In the genomic region with DNA sequence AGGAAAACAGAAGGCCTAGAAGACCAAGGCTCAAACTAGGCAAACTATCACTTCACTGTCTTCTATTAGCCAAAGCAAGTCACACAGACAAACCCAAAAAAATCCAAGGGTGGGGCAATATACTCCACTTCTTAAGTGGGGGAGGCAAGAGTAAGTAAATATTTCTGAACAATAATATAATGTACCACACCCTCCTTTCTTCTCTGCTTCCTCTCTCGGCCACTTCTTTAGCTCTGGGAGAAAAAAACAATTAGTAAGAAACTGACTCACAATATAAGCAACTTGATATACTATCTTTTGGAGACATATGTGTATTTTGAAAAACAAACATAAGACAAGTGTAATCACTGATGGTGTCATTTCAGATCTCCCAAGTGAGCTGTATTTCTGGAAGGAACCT, we compare ENCODE assay signal across 31 cellular contexts. TPM values are rescaled to one million over a fixed set of nuclear protein-coding genes. Genes with fewer than 3 reads are reported as not detected.
A peak's percentile ranks its signal among the peaks of the same experiment; 100 is the strongest.
DNase-seq lines count a peak whose midpoint lies in the region; ATAC-seq and TF ChIP-seq lines count a peak whose summit lies in the region.
"Had no signal": no experiment of that assay in that cellular context is flagged by ENCODE, and none has a peak within 500 bp of the region (broad histone marks: within the 10 kb centered on the region; RNA-seq: fewer than 3 reads in every experiment).

No MANE protein-coding gene starts in this region.

- TF ChIP-seq CTCF in cardiac fibroblast (IDR thresholded peaks at IDR 0.05; ENCODE audit: low read depth, low read length) (no peak), foreskin keratinocyte (conservative IDR thresholded peaks at IDR 0.05) (no peak), transverse colon (IDR thresholded peaks at IDR 0.05) (no peak)

- in situ Hi-C loops in transverse colon (cut with MboI; ENCODE audit: low pct_ligation_motif_present in 1 of 4, low pct_unique_long_range_greater_than_20kb in 1 of 4, low sequenced_read_pairs in 3 of 4), result no loop called here

- H3K4me1 ChIP-seq in foreskin keratinocyte (no peaks in the 10 kb centered on the region), transverse colon (peaks cover 0 to 8% (median 4%) of the 10 kb centered on the region in 4 donors)
- H3K4me1 ChIP-seq: heart right ventricle, left ventricle myocardium inferior, spleen had no signal

- H3K27me3 ChIP-seq in foreskin keratinocyte (no peaks in the 10 kb centered on the region), transverse colon (no peaks in the 10 kb centered on the region)
- H3K27me3 ChIP-seq: heart right ventricle, spleen had no signal

- ATAC-seq in foreskin keratinocyte, result peak; percentile 36
- no peak for ATAC-seq in Right ventricle myocardium inferior
- ATAC-seq: activated naive CD8-positive, alpha-beta T cell treated with anti-CD3 and anti-CD28 coated beads, Interleukin-2, amount 50 U/mL, for 24 hours; heart right ventricle; natural killer cell treated with Interleukin-12 subunit alpha and Interleukin-12 subunit beta and Interleukin-15 and Interleukin-18, amount 100 ng/mL, for 72 hours; stimulated activated memory B cell treated with anti-CD40 and anti-IgM and Interleukin-4, amounts not matched to agents 10 μg/mL and 1 μg/mL and 100 μg/mL, for 72 hours; T-helper 17 cell had no signal

- H3K27ac ChIP-seq in foreskin keratinocyte (no peak overlapping the region), transverse colon (peak overlapping the region; percentile 63 to 75 (median 71))
- H3K27ac ChIP-seq: heart right ventricle, left ventricle myocardium inferior, spleen had no signal

- WGBS in transverse colon (ENCODE audit: low coverage in 1 of 2), 2 donors, result 21% methylated on average over 1 of the region's 1 CpG; no CpG with 5 or more reads in 1 of the 2 donors

- no peak for TF ChIP-seq EP300 in transverse colon (IDR thresholded peaks at IDR 0.05; ENCODE audit: low read depth)

- DNase-seq in LoVo (ENCODE audit: low spot score) (peak; percentile 28), cardiac fibroblast (ENCODE audit: low read depth in 2 of 2) (peak; percentile 20 to 45), foreskin keratinocyte (peak in 1 of 2 donors; percentile 6), transverse colon (no peak), Right ventricle myocardium inferior (ENCODE audit: missing footprints) (no peak), NCI-H1092 (lab: John Stamatoyannopoulos, UW) (no peak)
- DNase-seq in activated CD4-positive, CD25-positive, alpha-beta regulatory T cell (lab: John Stamatoyannopoulos, UW), result no peak
- DNase-seq: activated CD4-positive, alpha-beta T cell treated with anti-CD3 and anti-CD28 coated beads for 48 hours; activated gamma-delta T cell treated with Interleukin-2 at 50 U/mL for 16 hours; activated naive CD8-positive, alpha-beta T cell treated with anti-CD3 and anti-CD28 coated beads, Interleukin-2, amount 50 U/mL, for 24 hours; activated T-cell treated with anti-CD3 and anti-CD28 coated beads, Interleukin-2, amount 50 U/mL, for 24 hours; CD4-positive, alpha-beta T cell; DMS153; effector CD8-positive, alpha-beta T cell; GDM1; heart right ventricle; left ventricle myocardium inferior; midbrain; MM.1S; NCI-H146; NCI-H526 treated with DMSO at 0.1 percent for 48 hours; spleen; stimulated activated CD4-positive, alpha-beta T cell treated with anti-CD3 and anti-CD28 coated beads, Interleukin-4, amount 100 ng/mL, for 1 hour; T-helper 17 cell had no signal

- TF ChIP-seq POLR2A in transverse colon (IDR thresholded peaks at IDR 0.05), result no peak

- no peaks in the 10 kb centered on the region for H3K9me3 ChIP-seq in transverse colon
- H3K9me3 ChIP-seq: left ventricle myocardium inferior had no signal

- intact Hi-C loops in transverse colon (cut with DNase I; ENCODE audit: low total_unique reads), result no loop called here
- intact Hi-C loops in Right ventricle myocardium inferior (cut with DNase I), result no loop called here

- H3K36me3 ChIP-seq in transverse colon, result no peaks in the 10 kb centered on the region
- H3K36me3 ChIP-seq: heart right ventricle, left ventricle myocardium inferior, spleen had no signal

- H3K4me3 ChIP-seq in cardiac fibroblast (replicated peaks in 1 of 2; ENCODE audit: low read depth in 2 of 2, low read length in 2 of 2) (no peak overlapping the region), transverse colon (no peak overlapping the region)
- H3K4me3 ChIP-seq: heart right ventricle, left ventricle myocardium inferior, spleen had no signal

RNA-seq across cellular contexts. Expression of gene DCAF8L1, which starts 14.8 kb away (rescaled TPM):
- total RNA-seq in foreskin keratinocyte (not detected in 2 replicates), transverse colon (not detected), Right ventricle myocardium inferior (not detected)
- polyA plus RNA-seq in foreskin keratinocyte, result not detected in 2 replicates
- total RNA-seq: activated CD8-positive, alpha-beta memory T cell treated with anti-CD3 and anti-CD28 coated beads for 36 hours; CD4-positive, alpha-beta T cell; chondrocyte; heart right ventricle; left ventricle myocardium inferior; natural killer cell treated with Interleukin-12 subunit alpha and Interleukin-12 subunit beta and Interleukin-15 and Interleukin-18, amount 100 ng/mL, for 72 hours; osteoblast; RPMI7951; spleen; T-helper 17 cell had no signal
- polyA plus RNA-seq: heart right ventricle, spleen, thymus had no signal

Comparison
In these comparisons a context has a peak if more than half of its experiments do, and no peak if none do; other contexts are left out.
1. DNase-seq: peak in LoVo (single experiment) and cardiac fibroblast (2 of 2); none in transverse colon (single experiment), Right ventricle myocardium inferior (single experiment), activated CD4-positive, CD25-positive, alpha-beta regulatory T cell (0 of 4) and NCI-H1092 (single experiment).